In the genomic region with DNA sequence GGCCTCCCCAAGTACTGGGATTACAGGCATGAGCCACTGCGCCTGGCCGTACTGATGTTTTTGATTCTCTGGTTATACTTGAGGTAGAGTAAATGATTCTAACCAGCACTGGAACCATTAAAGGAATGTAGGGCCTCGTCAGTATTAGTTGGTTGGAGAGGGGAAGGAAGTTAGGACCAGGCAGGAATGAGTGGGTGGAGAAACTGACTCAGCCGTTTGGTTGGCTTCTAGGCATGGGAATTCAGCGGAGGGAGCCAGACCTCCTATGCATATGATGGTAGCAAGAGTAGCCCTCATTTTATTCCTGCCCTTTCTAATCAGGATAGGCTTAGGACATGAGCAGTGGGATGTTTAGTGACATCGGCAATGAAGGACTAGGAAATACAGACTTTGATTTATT, we compare ENCODE assay signal across 16 cellular contexts. TPM values are rescaled to one million over a fixed set of nuclear protein-coding genes. Genes with fewer than 3 reads are reported as not detected.
A peak's percentile ranks its signal among the peaks of the same experiment; 100 is the strongest.
DNase-seq lines count a peak whose midpoint lies in the region; ATAC-seq, FAIRE-seq and TF ChIP-seq lines count a peak whose summit lies in the region.
"Had no signal": no experiment of that assay in that cellular context is flagged by ENCODE, and none has a peak within 500 bp of the region (broad histone marks: within the 10 kb centered on the region; RNA-seq: fewer than 3 reads in every experiment).

No MANE protein-coding gene starts in this region.

- H3K4me3 ChIP-seq in MG63, result no peak overlapping the region
- H3K4me3 ChIP-seq in H1 (ENCODE audit: extremely low read depth in 1 of 4, insufficient read depth in 2 of 4, low read depth in 3 of 4, low read length in 4 of 4), result no peak overlapping the region
- H3K4me3 ChIP-seq in mesendoderm (ENCODE audit: low read length), result no peak overlapping the region

- no peak overlapping the region for H3K14ac ChIP-seq in H1 (ENCODE audit: insufficient read length)

- H3K27me3 Mint-ChIP-seq in type B pancreatic cell, result no peaks in the 10 kb centered on the region

- H3K18ac ChIP-seq in H1 (ENCODE audit: extremely low read depth, low read length) (no peak overlapping the region), mesendoderm (ENCODE audit: low read length) (no peak overlapping the region)

- H3K4me1 ChIP-seq in H1 (replicated peaks in 1 of 4; ENCODE audit: control insufficient read depth in 3 of 4, insufficient read depth in 4 of 4, low read length in 3 of 4), result no peaks in the 10 kb centered on the region
- no peaks in the 10 kb centered on the region for H3K4me1 ChIP-seq in mesendoderm (ENCODE audit: control insufficient read depth, low read depth, low read length)

- H2BK20ac ChIP-seq in H1 (ENCODE audit: low read length), result no peak overlapping the region

- no peak overlapping the region for H2AFZ ChIP-seq in H1 (ENCODE audit: low read length)

- H3K36me3 ChIP-seq in MG63, result no peaks in the 10 kb centered on the region; the same call in 1 of the 2 replicates
- H3K36me3 ChIP-seq in H1 (ENCODE audit: control insufficient read depth in 2 of 4, insufficient read depth in 4 of 4, low read length in 3 of 4), result no peaks in the 10 kb centered on the region
- H3K36me3 ChIP-seq in mesendoderm (ENCODE audit: control insufficient read depth, insufficient read depth, low read length), result no peaks in the 10 kb centered on the region
- H3K36me3 ChIP-seq: neutrophil had no signal

- no peak for ATAC-seq in HG03442 (IDR thresholded peaks at IDR 0.05; ENCODE audit: unreplicated experiment)
- ATAC-seq in GM19395 (IDR thresholded peaks at IDR 0.05; ENCODE audit: unreplicated experiment), result no peak
- ATAC-seq: left lobe of liver had no signal

- FAIRE-seq in H1 (lab: Jason Lieb, UNC), result no peak

- H3K4ac ChIP-seq in H1 (replicated peaks; ENCODE audit: insufficient read length, low read depth, low read length) (no peak overlapping the region), mesendoderm (ENCODE audit: low read depth, low read length) (no peak overlapping the region)

- peaks cover 4% of the 10 kb centered on the region for H3K4me1 Mint-ChIP-seq in type B pancreatic cell (ENCODE audit: unreplicated experiment)
- H3K4me1 Mint-ChIP-seq: activated CD4-positive, alpha-beta T cell treated with anti-CD3 and anti-CD28 coated beads, Interleukin-2, amount 10 ng/mL, durations not matched to agents 24 days and 14 days had no signal

- peaks cover 0 to 1% of the 10 kb centered on the region in 2 experiments for H4K20me1 ChIP-seq in H1 (replicated peaks in 1 of 2; ENCODE audit: control insufficient read depth in 1 of 2, insufficient read depth in 2 of 2, low read length in 2 of 2)

- CTCF ChIA-PET in H1 (lab: Charles Lee; ENCODE audit: partially characterized antibody), result interaction anchor here (1.1 kb wide), 1 partner anchor 70 kb away, joined by 3 read pairs; no protein-coding TSS in a partner anchor

- no peak overlapping the region for H3K56ac ChIP-seq in H1 (replicated peaks; ENCODE audit: insufficient read length, low read depth, low read length)
- no peak overlapping the region for H3K56ac ChIP-seq in mesendoderm (ENCODE audit: low read length)

- H3K9me3 Mint-ChIP-seq in type B pancreatic cell, result no peaks in the 10 kb centered on the region
- H3K9me3 Mint-ChIP-seq: activated CD4-positive, alpha-beta T cell treated with anti-CD3 and anti-CD28 coated beads, Interleukin-2, amount 10 ng/mL, durations not matched to agents 24 days and 14 days had no signal

- no peak overlapping the region for H4K91ac ChIP-seq in H1 (replicated peaks; ENCODE audit: insufficient read length, low read length)

- no peak overlapping the region for H3K4me3 Mint-ChIP-seq in type B pancreatic cell
- H3K4me3 Mint-ChIP-seq: activated CD4-positive, alpha-beta T cell treated with anti-CD3 and anti-CD28 coated beads, Interleukin-2, amount 10 ng/mL, durations not matched to agents 24 days and 14 days had no signal

- no peak overlapping the region for H3K9ac ChIP-seq in H1 (replicated peaks in 1 of 4; ENCODE audit: extremely low read depth in 1 of 4, low read depth in 3 of 4, low read length in 3 of 4)
- H3K9ac ChIP-seq in mesendoderm (ENCODE audit: low read length), result no peak overlapping the region

- H2BK120ac ChIP-seq in H1 (replicated peaks; ENCODE audit: low read depth, low read length) (no peak overlapping the region), mesendoderm (ENCODE audit: low read depth, low read length) (no peak overlapping the region)

- H3K9me3 ChIP-seq in MG63, result no peaks in the 10 kb centered on the region
- H3K9me3 ChIP-seq in H1 (ENCODE audit: insufficient read depth in 2 of 2, low read depth in 1 of 2, low read length in 1 of 2), result no peaks in the 10 kb centered on the region
- H3K9me3 ChIP-seq: neutrophil had no signal

- no peak for TF ChIP-seq EP300 in H1 (IDR thresholded peaks at IDR 0.05; ENCODE audit: borderline replicate concordance in 1 of 2, low read depth in 2 of 2, low read length in 2 of 2)

- H3K4me2 ChIP-seq in H1 (ENCODE audit: insufficient read depth in 1 of 2, low read depth in 2 of 2, low read length in 2 of 2), result no peak overlapping the region
- no peak overlapping the region for H3K4me2 ChIP-seq in mesendoderm (ENCODE audit: low read length)

- no peak for TF ChIP-seq RAD21 in H1 (IDR thresholded peaks at IDR 0.05 in 1 of 2, conservative IDR thresholded peaks at IDR 0.05 in 1 of 2; ENCODE audit: low read depth in 2 of 2, low read length in 2 of 2)

- H4K5ac ChIP-seq in H1 (ENCODE audit: insufficient read length, low read depth, low read length) (no peak overlapping the region), mesendoderm (ENCODE audit: low read length) (no peak overlapping the region)

- DNase-seq in AG08396 (ENCODE audit: low spot score) (peak; percentile 53), MG63 (peak; percentile 66), H1 (ENCODE audit: low read depth in 1 of 2, low spot score in 2 of 2) (no peak), mesendoderm (peak; percentile 54), type B pancreatic cell (ENCODE audit: extremely low spot score, unreplicated experiment) (no peak), NCI-H1417 treated with DMSO at 0.1 percent for 48 hours (lab: John Stamatoyannopoulos, UW) (no peak)
- DNase-seq: activated CD4-positive, alpha-beta T cell treated with anti-CD3 and anti-CD28 coated beads, Interleukin-2, amount 10 ng/mL, durations not matched to agents 24 days and 14 days; activated effector memory CD4-positive, alpha-beta T cell treated with anti-CD3 and anti-CD28 coated beads, Interleukin-2, amount 50 U/mL, for 16 hours; AML-193; DMS79 treated with DMSO at 0.1 percent for 48 hours; stimulated activated CD4-positive, alpha-beta T cell treated with anti-CD3 and anti-CD28 coated beads, Interleukin-12 subunit alpha, Interleukin-12 subunit beta, amount 100 ng/mL, for 4 hours; T-helper 1 cell had no signal

- H2BK15ac ChIP-seq in H1 (ENCODE audit: low read length), result no peak overlapping the region
- no peak overlapping the region for H2BK15ac ChIP-seq in mesendoderm (replicated peaks; ENCODE audit: low read depth)

- H2BK12ac ChIP-seq in H1 (ENCODE audit: low read depth, low read length), result no peak overlapping the region

- H3K23me2 ChIP-seq in H1 (ENCODE audit: low read depth, low read length), result no peaks in the 10 kb centered on the region

- H4K8ac ChIP-seq in H1 (ENCODE audit: extremely low read depth, insufficient read depth, low read length), result no peak overlapping the region
- H4K8ac ChIP-seq in mesendoderm (ENCODE audit: low read depth, low read length), result no peak overlapping the region

- H3K23ac ChIP-seq in H1 (ENCODE audit: insufficient read length) (no peak overlapping the region), mesendoderm (ENCODE audit: low read length) (no peak overlapping the region)

- no peaks in the 10 kb centered on the region for H3K79me1 ChIP-seq in H1 (ENCODE audit: low read depth, low read length)
- no peaks in the 10 kb centered on the region for H3K79me1 ChIP-seq in mesendoderm (ENCODE audit: low read length)

- TF ChIP-seq POLR2A in H1 (IDR thresholded peaks at IDR 0.05; ENCODE audit: control extremely low read depth in 1 of 2, low read depth in 2 of 2, low read length in 2 of 2), result no peak

- H2AK5ac ChIP-seq in H1 (ENCODE audit: low read depth, low read length) (no peak overlapping the region), mesendoderm (ENCODE audit: low read length) (no peak overlapping the region)

- H2BK5ac ChIP-seq in H1 (ENCODE audit: low read depth, low read length) (no peak overlapping the region), mesendoderm (ENCODE audit: low read length) (no peak overlapping the region)

- POLR2A ChIA-PET in H1 (lab: Charles Lee; ENCODE audit: partially characterized antibody), result no interaction called here

- H3K79me2 ChIP-seq in H1 (ENCODE audit: control insufficient read depth in 1 of 2, insufficient read depth in 2 of 2, low read length in 2 of 2) (0 out of 4 replicates have a peak, but pooled peaks cover 0 to 3% of the 10 kb centered on the region in 2 experiments), mesendoderm (ENCODE audit: control insufficient read depth, insufficient read depth, low read length) (no peaks in the 10 kb centered on the region)

- H3K27ac ChIP-seq in H1 (ENCODE audit: low read depth, low read length), result no peak overlapping the region
- H3K27ac ChIP-seq in mesendoderm (ENCODE audit: low read depth, low read length), result no peak overlapping the region
- H3K27ac ChIP-seq: neutrophil had no signal

- no peaks in the 10 kb centered on the region for H3K36me3 Mint-ChIP-seq in type B pancreatic cell

- H3K27me3 ChIP-seq in MG63 (no peaks in the 10 kb centered on the region), H1 (replicated peaks in 1 of 4; ENCODE audit: control insufficient read depth in 3 of 4, extremely low read depth in 1 of 4, insufficient read depth in 3 of 4, low read length in 3 of 4) (no peaks in the 10 kb centered on the region), mesendoderm (ENCODE audit: insufficient read depth, low read length, poor library complexity) (no peaks in the 10 kb centered on the region)
- H3K27me3 ChIP-seq: neutrophil had no signal

- TF ChIP-seq CTCF in H1 (IDR thresholded peaks at IDR 0.05; ENCODE audit: control extremely low read depth in 1 of 3, insufficient read depth in 1 of 3, low read depth in 1 of 3, low read length in 3 of 3) (no peak), type B pancreatic cell (conservative IDR thresholded peaks at IDR 0.05) (no peak)

- 87% methylated on average over 6 of the region's 6 CpGs; no CpG with 5 or more reads in 1 of the 2 experiments for WGBS in H1 (ENCODE audit: extremely low coverage in 1 of 2, insufficient coverage in 1 of 2, insufficient read length in 1 of 2, insufficient replicate concordance in 2 of 2, low coverage in 1 of 2, low lambda C conversion rate in 2 of 2, missing lambda C conversion rate in 1 of 2), 2 experiments
- no CpG with 5 or more reads among the region's 6 CpGs for WGBS in mesendoderm (ENCODE audit: extremely low coverage, insufficient coverage, low lambda C conversion rate)

- H3K27ac Mint-ChIP-seq in type B pancreatic cell, result no peak overlapping the region
- H3K27ac Mint-ChIP-seq: activated CD4-positive, alpha-beta T cell treated with anti-CD3 and anti-CD28 coated beads, Interleukin-2, amount 10 ng/mL, durations not matched to agents 24 days and 14 days had no signal

RNA-seq across cellular contexts. Expression of a gene that starts 19.0 kb away (rescaled TPM):
- total RNA-seq in MG63 (2014; rRNA removed; shearing (Covaris generic); ENCODE audit: low replicate concordance), result 54.8 and 78.9 TPM in 2 replicates
- 44.1 and 47.2 TPM in 2 replicates for total RNA-seq in H1 (2021; fragmentation: NEBNext Ultra II Directional; extraction: Animal tissue kit (Norgen Biotek cat#: 25700))
- 51.7 and 66.0 TPM in 2 replicates for polyA plus RNA-seq in H1 (2011; rRNA removed)
- 49.0 TPM for polyA plus RNA-seq in H1 (2011; cell fraction: cytosol; rRNA removed)
- polyA plus RNA-seq in H1 (2011; cell fraction: nucleus; rRNA removed), result 38.3 TPM
- polyA plus RNA-seq in H1 (2012, experiment 1 of 2), result 27.7 to 35.0 TPM (median 31.8 TPM) in 4 replicates
- 7.5 TPM for polyA plus RNA-seq in H1 (2012, experiment 2 of 2)
- 75.8 TPM for polyA plus RNA-seq in H1 (2013, experiment 1 of 2)
- polyA plus RNA-seq in H1 (2013, experiment 2 of 2), result 95.9 TPM
- polyA minus RNA-seq in H1 (2011; rRNA and poly(A)+ RNA removed), result 217 and 222 TPM in 2 replicates
- polyA minus RNA-seq in H1 (2011; cell fraction: cytosol; rRNA and poly(A)+ RNA removed), result 76.8 TPM
- 56.2 TPM for polyA minus RNA-seq in H1 (2011; cell fraction: nucleus; rRNA and poly(A)+ RNA removed)
- polyA plus RNA-seq in mesendoderm (2013, experiment 1 of 2), result 66.1 TPM
- polyA plus RNA-seq in mesendoderm (2013, experiment 2 of 2), result 66.8 TPM
- total RNA-seq in type B pancreatic cell (ENCODE audit: low replicate concordance), result 47.1 and 65.6 TPM in 2 replicates

RNA-seq across cellular contexts. Expression of a gene that starts 41.5 kb away (rescaled TPM):
- total RNA-seq in MG63 (2014; rRNA removed; shearing (Covaris generic); ENCODE audit: low replicate concordance), result 73.0 and 79.2 TPM in 2 replicates
- 25.4 and 26.7 TPM in 2 replicates for total RNA-seq in H1 (2021; fragmentation: NEBNext Ultra II Directional; extraction: Animal tissue kit (Norgen Biotek cat#: 25700))
- 34.3 and 37.5 TPM in 2 replicates for polyA plus RNA-seq in H1 (2011; rRNA removed)
- polyA plus RNA-seq in H1 (2011; cell fraction: cytosol; rRNA removed), result 33.3 TPM
- 21.0 TPM for polyA plus RNA-seq in H1 (2011; cell fraction: nucleus; rRNA removed)
- polyA plus RNA-seq in H1 (2012, experiment 1 of 2), result 23.8 to 29.8 TPM (median 27.7 TPM) in 4 replicates
- polyA plus RNA-seq in H1 (2012, experiment 2 of 2), result 38.2 TPM
- polyA plus RNA-seq in H1 (2013, experiment 1 of 2), result 32.9 TPM
- polyA plus RNA-seq in H1 (2013, experiment 2 of 2), result 35.0 TPM
- polyA minus RNA-seq in H1 (2011; rRNA and poly(A)+ RNA removed), result 8.6 and 9.8 TPM in 2 replicates
- polyA minus RNA-seq in H1 (2011; cell fraction: cytosol; rRNA and poly(A)+ RNA removed), result 11.9 TPM
- 7.6 TPM for polyA minus RNA-seq in H1 (2011; cell fraction: nucleus; rRNA and poly(A)+ RNA removed)
- 49.6 TPM for polyA plus RNA-seq in mesendoderm (2013, experiment 1 of 2)
- 50.6 TPM for polyA plus RNA-seq in mesendoderm (2013, experiment 2 of 2)
- total RNA-seq in type B pancreatic cell (ENCODE audit: low replicate concordance), result 13.9 and 24.3 TPM in 2 replicates

Comparison
In these comparisons a context has a peak if more than half of its experiments do, and no peak if none do; other contexts are left out.
1. DNase-seq: peak in AG08396 (single experiment), MG63 (single experiment) and mesendoderm (single experiment); none in H1 (0 of 2), type B pancreatic cell (single experiment) and NCI-H1417 treated with DMSO at 0.1 percent for 48 hours (single experiment).